21 cellular contexts compared by ENCODE assay signal in genomic region chr2:171807831-171808393, GRCh38.
A peak's percentile ranks its signal among the peaks of the same experiment; 100 is the strongest.
DNase-seq lines count a peak whose midpoint lies in the region; ATAC-seq and TF ChIP-seq lines count a peak whose summit lies in the region.
"Had no signal": no experiment of that assay in that cellular context is flagged by ENCODE, and none has a peak within 500 bp of the region (broad histone marks: within the 10 kb centered on the region; RNA-seq: fewer than 3 reads in every experiment).

No MANE protein-coding gene starts in this region.

- peak; percentile 47 for ATAC-seq in GM23338
- peak; percentile 87 for ATAC-seq in RWPE2 (ENCODE audit: low read depth)
- ATAC-seq: naive thymus-derived CD8-positive, alpha-beta T cell; pancreas had no signal

- H3K9me3 Mint-ChIP-seq in GM23338, result no peaks in the 10 kb centered on the region
- no peaks in the 10 kb centered on the region for H3K9me3 Mint-ChIP-seq in mesothelial cell of epicardium
- no peaks in the 10 kb centered on the region for H3K9me3 Mint-ChIP-seq in activated T-helper 1 cell treated with anti-CD3 and anti-CD28 coated beads, Interleukin-12 subunit alpha, Interleukin-12 subunit beta, Interleukin-2, Interleukin-4 antibody, amounts not matched to agents 30 ng/mL and 10 ng/mL and 1 ng/mL, durations not matched to agents 14 hours and 24 hours and 36 hours
- H3K9me3 Mint-ChIP-seq: activated naive CD4-positive, alpha-beta T cell treated with anti-CD3 and anti-CD28 coated beads for 36 hours; CD4-positive, CD25-positive, alpha-beta regulatory T cell; central memory CD8-positive, alpha-beta T cell; naive thymus-derived CD8-positive, alpha-beta T cell had no signal

- DNase-seq in GM23338 (ENCODE audit: low spot score), result no peak
- no peak for DNase-seq in RWPE2 (ENCODE audit: low spot score)
- DNase-seq in fibroblast of the aortic adventitia (ENCODE audit: low read depth), result peak; percentile 47
- DNase-seq in mesothelial cell of epicardium (ENCODE audit: low spot score in 2 of 2, unreplicated experiment in 2 of 2), result no peak
- DNase-seq in NCI-H2081 (lab: John Stamatoyannopoulos, UW), result no peak
- no peak for DNase-seq in ACHN
- no peak for DNase-seq in activated T-helper 1 cell treated with anti-CD3 and anti-CD28 coated beads, Interleukin-12 subunit alpha, Interleukin-12 subunit beta, Interleukin-2, Interleukin-4 antibody, amounts not matched to agents 30 ng/mL and 10 ng/mL and 1 ng/mL, durations not matched to agents 14 hours and 24 hours and 36 hours (ENCODE audit: low spot score)
- no peak for DNase-seq in putamen (ENCODE audit: low spot score)
- DNase-seq: activated naive CD4-positive, alpha-beta T cell treated with anti-CD3 and anti-CD28 coated beads for 36 hours; activated T-cell treated with anti-CD3 and anti-CD28 coated beads, Interleukin-2, amount 50 U/mL, for 48 hours; amniotic stem cell; CD4-positive, CD25-positive, alpha-beta regulatory T cell; HCEC 1CT; KG1; naive thymus-derived CD8-positive, alpha-beta T cell; NCI-H2171; pancreas; SHP77 treated with DMSO at 0.1 percent for 48 hours; T-helper 1 cell; uterus had no signal

- H3K27ac Mint-ChIP-seq in GM23338, result no peak overlapping the region
- peak overlapping the region; percentile 50 for H3K27ac Mint-ChIP-seq in mesothelial cell of epicardium
- H3K27ac Mint-ChIP-seq in activated T-helper 1 cell treated with anti-CD3 and anti-CD28 coated beads, Interleukin-12 subunit alpha, Interleukin-12 subunit beta, Interleukin-2, Interleukin-4 antibody, amounts not matched to agents 30 ng/mL and 10 ng/mL and 1 ng/mL, durations not matched to agents 14 hours and 24 hours and 36 hours, result no peak overlapping the region
- H3K27ac Mint-ChIP-seq: activated naive CD4-positive, alpha-beta T cell treated with anti-CD3 and anti-CD28 coated beads for 36 hours; CD4-positive, CD25-positive, alpha-beta regulatory T cell; naive thymus-derived CD8-positive, alpha-beta T cell had no signal

- H3K4me3 ChIP-seq in GM23338 (no peak overlapping the region), RWPE2 (ENCODE audit: severe bottlenecking) (no peak overlapping the region), fibroblast of the aortic adventitia (ENCODE audit: low read depth, low read length) (no peak overlapping the region)
- H3K4me3 ChIP-seq: pancreas, uterus had no signal

- H3K36me3 ChIP-seq in GM23338 (ENCODE audit: insufficient read depth) (no peaks in the 10 kb centered on the region), RWPE2 (ENCODE audit: low read depth) (no peaks in the 10 kb centered on the region; the same call in 1 of the 2 replicates)
- H3K36me3 ChIP-seq: pancreas, uterus had no signal

- H4K20me1 ChIP-seq in GM23338 (replicated peaks; ENCODE audit: insufficient read depth), result no peaks in the 10 kb centered on the region

- no peaks in the 10 kb centered on the region for H3F3A ChIP-seq in GM23338 (replicated peaks; ENCODE audit: low read depth)

- H3K9me3 ChIP-seq in RWPE2 (ENCODE audit: severe bottlenecking), result no peaks in the 10 kb centered on the region
- H3K9me3 ChIP-seq: pancreas, uterus had no signal

- H3K4me3 Mint-ChIP-seq in GM23338, result no peak overlapping the region
- no peak overlapping the region for H3K4me3 Mint-ChIP-seq in mesothelial cell of epicardium
- H3K4me3 Mint-ChIP-seq in activated T-helper 1 cell treated with anti-CD3 and anti-CD28 coated beads, Interleukin-12 subunit alpha, Interleukin-12 subunit beta, Interleukin-2, Interleukin-4 antibody, amounts not matched to agents 30 ng/mL and 10 ng/mL and 1 ng/mL, durations not matched to agents 14 hours and 24 hours and 36 hours, result no peak overlapping the region
- H3K4me3 Mint-ChIP-seq: activated naive CD4-positive, alpha-beta T cell treated with anti-CD3 and anti-CD28 coated beads for 36 hours; CD4-positive, CD25-positive, alpha-beta regulatory T cell; central memory CD8-positive, alpha-beta T cell; naive thymus-derived CD8-positive, alpha-beta T cell had no signal

- H3K27me3 Mint-ChIP-seq in GM23338 (ENCODE audit: insufficient read depth, low read depth, poor library complexity), result no peaks in the 10 kb centered on the region
- no peaks in the 10 kb centered on the region for H3K27me3 Mint-ChIP-seq in mesothelial cell of epicardium (ENCODE audit: low read depth)
- no peaks in the 10 kb centered on the region for H3K27me3 Mint-ChIP-seq in activated T-helper 1 cell treated with anti-CD3 and anti-CD28 coated beads, Interleukin-12 subunit alpha, Interleukin-12 subunit beta, Interleukin-2, Interleukin-4 antibody, amounts not matched to agents 30 ng/mL and 10 ng/mL and 1 ng/mL, durations not matched to agents 14 hours and 24 hours and 36 hours (ENCODE audit: insufficient read depth)
- H3K27me3 Mint-ChIP-seq: CD4-positive, CD25-positive, alpha-beta regulatory T cell; central memory CD8-positive, alpha-beta T cell; naive thymus-derived CD8-positive, alpha-beta T cell had no signal

- H3K27me3 ChIP-seq in GM23338 (ENCODE audit: insufficient read depth) (no peaks in the 10 kb centered on the region), RWPE2 (ENCODE audit: insufficient read depth, poor library complexity, severe bottlenecking) (no peaks in the 10 kb centered on the region)
- H3K27me3 ChIP-seq: pancreas, uterus had no signal

- H3K4me1 ChIP-seq in GM23338 (ENCODE audit: insufficient read depth) (no peaks in the 10 kb centered on the region), RWPE2 (ENCODE audit: insufficient read depth, poor library complexity, severe bottlenecking) (peaks cover 8% of the 10 kb centered on the region)
- H3K4me1 ChIP-seq: pancreas, uterus had no signal

- H3K27ac ChIP-seq in GM23338 (ENCODE audit: low read depth), result no peak overlapping the region
- peak overlapping the region; percentile 62 for H3K27ac ChIP-seq in RWPE2 (ENCODE audit: poor library complexity, severe bottlenecking)
- H3K27ac ChIP-seq: pancreas, uterus had no signal

- H3K36me3 Mint-ChIP-seq in GM23338 (ENCODE audit: low read depth) (no peaks in the 10 kb centered on the region; the same call in 2 of the 3 replicates), mesothelial cell of epicardium (peaks cover 11% of the 10 kb centered on the region)
- H3K36me3 Mint-ChIP-seq in activated T-helper 1 cell treated with anti-CD3 and anti-CD28 coated beads, Interleukin-12 subunit alpha, Interleukin-12 subunit beta, Interleukin-2, Interleukin-4 antibody, amounts not matched to agents 30 ng/mL and 10 ng/mL and 1 ng/mL, durations not matched to agents 14 hours and 24 hours and 36 hours (ENCODE audit: low read depth), result peaks cover 32% of the 10 kb centered on the region

- H3K4me2 ChIP-seq in GM23338, result no peak overlapping the region

- no peak overlapping the region for H2AFZ ChIP-seq in GM23338

- no peaks in the 10 kb centered on the region for H3K79me2 ChIP-seq in GM23338 (replicated peaks; ENCODE audit: insufficient read depth)

- TF ChIP-seq CTCF in GM23338 (conservative IDR thresholded peaks at IDR 0.05; ENCODE audit: low read depth in 2 of 2) (no peak), RWPE2 (IDR thresholded peaks at IDR 0.05; ENCODE audit: poor library complexity, severe bottlenecking) (no peak), fibroblast of the aortic adventitia (IDR thresholded peaks at IDR 0.05; ENCODE audit: insufficient read depth, low read length) (no peak), mesothelial cell of epicardium (IDR thresholded peaks at IDR 0.05; ENCODE audit: unreplicated experiment) (no peak)

- H3K9me2 ChIP-seq in GM23338 (ENCODE audit: insufficient read depth), result no peaks in the 10 kb centered on the region

- H3K4me1 Mint-ChIP-seq in GM23338 (no peaks in the 10 kb centered on the region), mesothelial cell of epicardium (peaks cover 31% of the 10 kb centered on the region)
- H3K4me1 Mint-ChIP-seq in activated T-helper 1 cell treated with anti-CD3 and anti-CD28 coated beads, Interleukin-12 subunit alpha, Interleukin-12 subunit beta, Interleukin-2, Interleukin-4 antibody, amounts not matched to agents 30 ng/mL and 10 ng/mL and 1 ng/mL, durations not matched to agents 14 hours and 24 hours and 36 hours (ENCODE audit: low read depth), result no peaks in the 10 kb centered on the region
- H3K4me1 Mint-ChIP-seq: central memory CD8-positive, alpha-beta T cell; naive thymus-derived CD8-positive, alpha-beta T cell had no signal

- in situ Hi-C loops in ACHN (cut with HindIII; ENCODE audit: low pct_ligation_motif_present, low pct_unique_long_range_greater_than_20kb, low sequenced_read_pairs), result no loop called here

- intact Hi-C loops in activated T-helper 1 cell treated with anti-CD3 and anti-CD28 coated beads, Interleukin-12 subunit alpha, Interleukin-12 subunit beta, Interleukin-2, Interleukin-4 antibody, amounts not matched to agents 30 ng/mL and 10 ng/mL and 1 ng/mL, durations not matched to agents 14 hours and 24 hours and 36 hours (cut with micrococcal nuclease), result no loop called here

TF ChIP-seq in GM23338, 12 proteins besides CTCF, POLR2A, EP300 and RAD21 (continues in another document):
- TF ChIP-seq CREB1 (CRISPR knock-in tag; IDR thresholded peaks at IDR 0.05; ENCODE audit: low read depth), result no peak
- no peak for TF ChIP-seq JUNB (IDR thresholded peaks at IDR 0.05; ENCODE audit: unreplicated experiment)
- TF ChIP-seq ETS1 (IDR thresholded peaks at IDR 0.05), result no peak
- TF ChIP-seq NANOG (IDR thresholded peaks at IDR 0.05; ENCODE audit: borderline replicate concordance), result no peak
- no peak for TF ChIP-seq STAT1 (IDR thresholded peaks at IDR 0.05; ENCODE audit: unreplicated experiment)
